ENCODE assay signal across 1 cellular context in genomic region chr9:92764988-92765936, GRCh38.
A peak's percentile ranks its signal among the peaks of the same experiment; 100 is the strongest.
TF ChIP-seq lines count a peak whose summit lies in the region.

No MANE protein-coding gene starts in this region.

TF ChIP-seq in HCT116, 20 proteins besides CTCF, POLR2A, EP300 and RAD21 (continued from another document):
- no peak for TF ChIP-seq SP1 (IDR thresholded peaks at IDR 0.05; ENCODE audit: low read depth)
- peak; percentile 90 for TF ChIP-seq ZFX (IDR thresholded peaks at IDR 0.05)
- no peak for TF ChIP-seq ZNF274 (IDR thresholded peaks at IDR 0.05; ENCODE audit: low read depth, low read length)
- TF ChIP-seq YY1 (IDR thresholded peaks at IDR 0.05; ENCODE audit: extremely low read depth, insufficient replicate concordance, low read depth, low read length) = peak; percentile 65
- TF ChIP-seq CEBPB (IDR thresholded peaks at IDR 0.05; ENCODE audit: low read depth) = no peak
- no peak for TF ChIP-seq TCF7L2 (IDR thresholded peaks at IDR 0.05; ENCODE audit: borderline replicate concordance, extremely low read depth, insufficient read depth, insufficient read length)
TF ChIP-seq in HCT116: peak in this region for 3.
